ENCODE assay signal across 13 cellular contexts in genomic region chr15:66733976-66734375, GRCh38. TPM values are rescaled to one million over a fixed set of nuclear protein-coding genes. Genes with fewer than 3 reads are reported as not detected.
DNase-seq lines count a peak whose midpoint lies in the region; ATAC-seq and TF ChIP-seq lines count a peak whose summit lies in the region.
"Had no signal": no experiment of that assay in that cellular context is flagged by ENCODE, and none has a peak within 500 bp of the region (broad histone marks: within the 10 kb centered on the region; RNA-seq: fewer than 3 reads in every experiment).

No MANE protein-coding gene starts in this region.

- H4K20me1 ChIP-seq in GM23338 (replicated peaks; ENCODE audit: insufficient read depth) (no peaks in the 10 kb centered on the region), SK-N-SH (ENCODE audit: insufficient read depth) (peaks cover 86% of the 10 kb centered on the region)

- H3K9me2 ChIP-seq in GM23338 (ENCODE audit: insufficient read depth), result no peaks in the 10 kb centered on the region
- no peaks in the 10 kb centered on the region for H3K9me2 ChIP-seq in SK-N-SH

- H3K27me3 Mint-ChIP-seq in GM23338 (ENCODE audit: insufficient read depth, low read depth, poor library complexity) (peaks cover 4% of the 10 kb centered on the region), mesothelial cell of epicardium (ENCODE audit: low read depth) (no peaks in the 10 kb centered on the region)

- H2AFZ ChIP-seq in GM23338 (0 out of 2 replicates have a peak overlapping the region, but pooled peaks have one; percentile 32), SK-N-SH (ENCODE audit: low read depth) (no peak overlapping the region)
- H2AFZ ChIP-seq: PC-9 had no signal

- no peak for TF ChIP-seq CTCF in GM23338 (conservative IDR thresholded peaks at IDR 0.05; ENCODE audit: low read depth in 2 of 2)
- TF ChIP-seq CTCF in mesothelial cell of epicardium (IDR thresholded peaks at IDR 0.05; ENCODE audit: unreplicated experiment), result no peak
- TF ChIP-seq CTCF in SK-N-SH (IDR thresholded peaks at IDR 0.05), result no peak

- CTCF ChIA-PET in SK-N-SH (lab: Yijun Ruan, JAX), result interaction anchor here (2.0 kb wide), 1 partner anchor 12 kb away, joined by 8 read pairs; no protein-coding TSS in a partner anchor

- no peak overlapping the region for H3K27ac ChIP-seq in GM23338 (ENCODE audit: low read depth)
- H3K27ac ChIP-seq in subcutaneous abdominal adipose tissue (ENCODE audit: low read depth, low read length), result peak overlapping the region; percentile 72
- H3K27ac ChIP-seq in SK-N-SH (ENCODE audit: low read depth in 2 of 2, low read length in 1 of 2), result no peak overlapping the region
- H3K27ac ChIP-seq: PC-9 had no signal

- DNase-seq in GM23338 (ENCODE audit: low spot score), result no peak
- DNase-seq in fibroblast of gingiva (ENCODE audit: low read depth), result peak; percentile 53
- no peak for DNase-seq in mesothelial cell of epicardium (ENCODE audit: low spot score in 2 of 2, unreplicated experiment in 2 of 2)
- DNase-seq in activated naive CD4-positive, alpha-beta T cell treated with anti-CD3 and anti-CD28 coated beads, Interleukin-2, amount 50 U/mL, for 16 hours, result no peak
- DNase-seq in SK-N-SH, result no peak
- no peak for DNase-seq in COR-L47 (lab: John Stamatoyannopoulos, UW)
- DNase-seq: activated CD4-positive, alpha-beta T cell treated with anti-CD3 and anti-CD28 coated beads for 48 hours; AML-193; DND-41; PC-9; T-helper 17 cell had no signal

- no peaks in the 10 kb centered on the region for H3K36me3 Mint-ChIP-seq in GM23338 (ENCODE audit: low read depth)
- H3K36me3 Mint-ChIP-seq in mesothelial cell of epicardium, result peaks cover 21% of the 10 kb centered on the region

- H3K4me2 ChIP-seq in GM23338, result no peak overlapping the region
- H3K4me2 ChIP-seq in SK-N-SH, result no peak overlapping the region
- H3K4me2 ChIP-seq: PC-9 had no signal

- no peak overlapping the region for H3K4me3 Mint-ChIP-seq in GM23338
- no peak overlapping the region for H3K4me3 Mint-ChIP-seq in mesothelial cell of epicardium
- H3K4me3 Mint-ChIP-seq: T-helper 17 cell had no signal

- H3K4me3 ChIP-seq in GM23338, result no peak overlapping the region
- peak overlapping the region in 2 of 5 donors; percentile 11 to 13 for H3K4me3 ChIP-seq in subcutaneous abdominal adipose tissue (ENCODE audit: low read depth in 1 of 5, low read length in 5 of 5)
- H3K4me3 ChIP-seq in SK-N-SH (ENCODE audit: low read depth in 2 of 2, low read length in 1 of 2), result no peak overlapping the region
- H3K4me3 ChIP-seq: PC-9 had no signal

- ATAC-seq in GM23338, result peak; percentile 10; the same call in 1 of the 3 replicates
- ATAC-seq in HG03196 (IDR thresholded peaks at IDR 0.05; ENCODE audit: unreplicated experiment), result no peak
- ATAC-seq: T-helper 17 cell had no signal

- H3K4me1 ChIP-seq in GM23338 (ENCODE audit: insufficient read depth) (peaks cover 15% of the 10 kb centered on the region), subcutaneous abdominal adipose tissue (ENCODE audit: control insufficient read depth in 5 of 5, insufficient read depth in 5 of 5, low read length in 5 of 5) (peaks cover 6 to 64% (median 59%) of the 10 kb centered on the region in 5 donors), SK-N-SH (ENCODE audit: control insufficient read depth in 1 of 2, insufficient read depth in 2 of 2, low read depth in 1 of 2, low read length in 1 of 2) (peaks cover 0 to 13% of the 10 kb centered on the region in 2 experiments; a peak in 1 of 4 replicates)

- WGBS in SK-N-SH (ENCODE audit: low lambda C conversion rate), result 97% methylated on average over 8 of the region's 11 CpGs

- H3K9me3 ChIP-seq in subcutaneous abdominal adipose tissue (ENCODE audit: control insufficient read depth in 5 of 5, low read length in 5 of 5) (no peaks in the 10 kb centered on the region), SK-N-SH (no peaks in the 10 kb centered on the region)

- H3F3A ChIP-seq in GM23338 (replicated peaks; ENCODE audit: low read depth), result 0 out of 2 replicates have a peak, but pooled peaks cover 1% of the 10 kb centered on the region
- H3F3A ChIP-seq in SK-N-SH (replicated peaks; ENCODE audit: insufficient read depth), result peaks cover 21% of the 10 kb centered on the region

- no peak for TF ChIP-seq RAD21 in SK-N-SH (IDR thresholded peaks at IDR 0.05; ENCODE audit: low read length)

- POLR2A ChIA-PET in SK-N-SH (lab: Yijun Ruan, JAX), result no interaction called here

- H3K36me3 ChIP-seq in GM23338 (ENCODE audit: insufficient read depth) (no peaks in the 10 kb centered on the region), subcutaneous abdominal adipose tissue (ENCODE audit: control insufficient read depth in 5 of 5, insufficient read depth in 5 of 5, low read length in 5 of 5) (peaks cover 0 to 6% (median 0%) of the 10 kb centered on the region in 5 donors), SK-N-SH (replicated peaks in 1 of 2; ENCODE audit: control insufficient read depth in 1 of 2, insufficient read depth in 2 of 2, low read length in 1 of 2) (peaks cover 0 to 14% of the 10 kb centered on the region in 2 experiments)

- 0 out of 2 replicates have a peak, but pooled peaks cover 3% of the 10 kb centered on the region for H3K79me2 ChIP-seq in GM23338 (replicated peaks; ENCODE audit: insufficient read depth)
- peaks cover 99% of the 10 kb centered on the region for H3K79me2 ChIP-seq in SK-N-SH (ENCODE audit: insufficient read depth)

- H3K9me3 Mint-ChIP-seq in GM23338, result no peaks in the 10 kb centered on the region
- H3K9me3 Mint-ChIP-seq in mesothelial cell of epicardium, result no peaks in the 10 kb centered on the region

- H3K9ac ChIP-seq in subcutaneous abdominal adipose tissue (ENCODE audit: low read length in 5 of 5) (peak overlapping the region in 1 of 5 donors; percentile 41), SK-N-SH (no peak overlapping the region)

- H3K27ac Mint-ChIP-seq in GM23338 (no peak overlapping the region), mesothelial cell of epicardium (peak overlapping the region; percentile 79)
- H3K27ac Mint-ChIP-seq: T-helper 17 cell had no signal

- H3K27me3 ChIP-seq in GM23338 (ENCODE audit: insufficient read depth) (no peaks in the 10 kb centered on the region), subcutaneous abdominal adipose tissue (ENCODE audit: control insufficient read depth in 5 of 5, insufficient read depth in 4 of 5, low read length in 5 of 5) (no peaks in the 10 kb centered on the region), SK-N-SH (ENCODE audit: insufficient read depth) (no peaks in the 10 kb centered on the region)

- TF ChIP-seq EP300 in SK-N-SH (IDR thresholded peaks at IDR 0.05; ENCODE audit: borderline replicate concordance in 1 of 2, low read depth in 1 of 2, low read length in 1 of 2), result no peak

- peaks cover 26% of the 10 kb centered on the region for H3K4me1 Mint-ChIP-seq in GM23338
- peaks cover 71% of the 10 kb centered on the region for H3K4me1 Mint-ChIP-seq in mesothelial cell of epicardium
- H3K4me1 Mint-ChIP-seq: T-helper 17 cell had no signal

TF ChIP-seq in GM23338, 12 proteins besides CTCF, POLR2A, EP300 and RAD21 (continues in another document):
- TF ChIP-seq POLR2AphosphoS5 (IDR thresholded peaks at IDR 0.05; ENCODE audit: low read depth) (no peak), ZNF331 (CRISPR knock-in tag; IDR thresholded peaks at IDR 0.05; ENCODE audit: low read depth) (no peak), JUNB (IDR thresholded peaks at IDR 0.05; ENCODE audit: unreplicated experiment) (no peak), NANOG (IDR thresholded peaks at IDR 0.05; ENCODE audit: borderline replicate concordance) (no peak), ZNF114 (CRISPR knock-in tag; IDR thresholded peaks at IDR 0.05) (no peak), EZH2 (IDR thresholded peaks at IDR 0.05; ENCODE audit: low read depth, unreplicated experiment) (no peak)

TF ChIP-seq in SK-N-SH, 30 proteins besides CTCF, POLR2A, EP300 and RAD21 (continues in another document):
- TF ChIP-seq CHD2 (IDR thresholded peaks at IDR 0.05; ENCODE audit: low read length, partially characterized antibody) (no peak), TEAD4 (IDR thresholded peaks at IDR 0.05; ENCODE audit: borderline replicate concordance, insufficient read depth) (no peak), IRF3 (IDR thresholded peaks at IDR 0.05; ENCODE audit: low read depth, low read length) (no peak), TAF1 (IDR thresholded peaks at IDR 0.05; ENCODE audit: borderline replicate concordance, low read depth, low read length) (no peak), USF2 (IDR thresholded peaks at IDR 0.05; ENCODE audit: borderline replicate concordance, low read depth, low read length) (no peak), SIN3A (IDR thresholded peaks at IDR 0.05; ENCODE audit: borderline replicate concordance, low read depth, low read length) (no peak), FOSL2 (IDR thresholded peaks at IDR 0.05; ENCODE audit: borderline replicate concordance, low read depth) (no peak), EZH2phosphoT487 (IDR thresholded peaks at IDR 0.05; ENCODE audit: borderline replicate concordance, low read depth) (no peak)

RNA-seq across cellular contexts. Expression of gene SMAD6, which starts 31.9 kb away (rescaled TPM):
- 11.9 and 15.7 TPM in 2 replicates for total RNA-seq in GM23338 (2014; rRNA removed; shearing (Covaris generic))
- polyA plus RNA-seq in GM23338 (2016; fragmentation: Nextera tagmentation; extraction: Ambion mirVana) (1.6 and 2.1 TPM in 2 replicates), SK-N-SH (2012; rRNA removed) (3.8 and 4.5 TPM in 2 replicates)
- 164 to 176 TPM (median 176 TPM) in 3 replicates for total RNA-seq in mesothelial cell of epicardium
- 2.1 and 3.6 TPM in 2 replicates for polyA plus RNA-seq in SK-N-SH (2012; cell fraction: cytosol; rRNA removed)
- 16.1 and 18.7 TPM in 2 replicates for polyA plus RNA-seq in SK-N-SH (2012; cell fraction: nucleus; rRNA removed)
